Comparison of ENCODE assay signal across 1 cellular context in genomic region chr19:35417278-35417677, GRCh38.
TF ChIP-seq lines count a peak whose summit lies in the region.

No MANE protein-coding gene starts in this region.

TF ChIP-seq in K562, 482 proteins besides CTCF, POLR2A, EP300 and RAD21:
- TF ChIP-seq THAP7 (CRISPR knock-in tag; IDR thresholded peaks at IDR 0.05): no peak
- TF ChIP-seq PRMT5 (CRISPR knock-in tag; IDR thresholded peaks at IDR 0.05): no peak
- peak; percentile 89 for TF ChIP-seq TFE3 (CRISPR knock-in tag; IDR thresholded peaks at IDR 0.05)
- peak; percentile 31; the same call in 1 of the 2 replicates for TF ChIP-seq USF2 (CRISPR knock-in tag; IDR thresholded peaks at IDR 0.05)
- no peak for TF ChIP-seq GATAD2B (IDR thresholded peaks at IDR 0.05; ENCODE audit: borderline replicate concordance)
- TF ChIP-seq RAD51 (IDR thresholded peaks at IDR 0.05; ENCODE audit: borderline replicate concordance, low read depth): peak; percentile 51; the same call in 1 of the 2 replicates
- TF ChIP-seq LCOR (CRISPR knock-in tag; IDR thresholded peaks at IDR 0.05): no peak
- TF ChIP-seq SNIP1 (IDR thresholded peaks at IDR 0.05; ENCODE audit: low read depth): no peak
